In the genomic region with DNA sequence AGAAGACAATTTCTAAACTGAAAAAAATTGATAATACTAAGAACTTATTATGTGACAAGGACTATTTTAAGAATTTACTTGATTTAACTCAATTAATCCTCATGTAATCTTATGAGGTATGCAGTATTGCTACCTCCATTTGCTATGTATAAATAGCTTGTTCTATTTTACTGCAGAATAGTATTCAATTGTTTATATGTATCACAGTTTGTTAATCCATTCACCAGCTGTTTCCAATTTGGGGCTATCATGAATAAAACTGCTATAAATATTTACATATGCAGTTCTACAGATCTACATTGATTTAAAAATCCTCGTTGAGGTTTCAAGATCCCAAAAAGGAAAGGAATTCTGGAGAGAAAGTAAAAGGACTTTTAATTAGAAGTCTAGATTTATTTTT, we compare ENCODE assay signal across 23 cellular contexts. TPM values are rescaled to one million over a fixed set of nuclear protein-coding genes. Genes with fewer than 3 reads are reported as not detected.
A peak's percentile ranks its signal among the peaks of the same experiment; 100 is the strongest.
DNase-seq lines count a peak whose midpoint lies in the region; ATAC-seq, FAIRE-seq and TF ChIP-seq lines count a peak whose summit lies in the region.
"Had no signal": no experiment of that assay in that cellular context is flagged by ENCODE, and none has a peak within 500 bp of the region (broad histone marks: within the 10 kb centered on the region; RNA-seq: fewer than 3 reads in every experiment).

No MANE protein-coding gene starts in this region.

- H3F3A ChIP-seq in SK-N-SH (replicated peaks; ENCODE audit: insufficient read depth), result peaks cover 45% of the 10 kb centered on the region

- 21% methylated on average over 1 of the region's 1 CpG for WGBS in SK-N-SH (ENCODE audit: low lambda C conversion rate)
- WGBS in mammary epithelial cell (ENCODE audit: low coverage, missing lambda C conversion rate), result 63% methylated on average over 1 of the region's 1 CpG

- TF ChIP-seq CTCF in SK-N-SH (IDR thresholded peaks at IDR 0.05) (no peak), astrocyte (IDR thresholded peaks at IDR 0.05; ENCODE audit: insufficient read depth, low read depth, low read length) (no peak), fibroblast of the aortic adventitia (IDR thresholded peaks at IDR 0.05; ENCODE audit: insufficient read depth, low read length) (no peak), mammary epithelial cell (conservative IDR thresholded peaks at IDR 0.05 in 1 of 2, IDR thresholded peaks at IDR 0.05 in 1 of 2; ENCODE audit: extremely low read depth in 1 of 2, insufficient read depth in 1 of 2, low read depth in 1 of 2, low read length in 2 of 2) (no peak)

- dilution Hi-C loops in mammary epithelial cell (cut with HindIII; ENCODE audit: low sequenced_read_pairs), result no loop called here

- H3K27me3 ChIP-seq in SK-N-SH (ENCODE audit: insufficient read depth) (no peaks in the 10 kb centered on the region), astrocyte (ENCODE audit: insufficient read depth, low read length) (no peaks in the 10 kb centered on the region), mammary epithelial cell (ENCODE audit: insufficient read depth, low read length) (no peaks in the 10 kb centered on the region)

- no peak for TF ChIP-seq RAD21 in SK-N-SH (IDR thresholded peaks at IDR 0.05; ENCODE audit: low read length)

- no peak overlapping the region for H3K4me3 ChIP-seq in SK-N-SH (ENCODE audit: low read depth in 2 of 2, low read length in 1 of 2)
- no peak overlapping the region for H3K4me3 ChIP-seq in astrocyte (ENCODE audit: insufficient read depth, low read depth, low read length)
- no peak overlapping the region for H3K4me3 ChIP-seq in fibroblast of the aortic adventitia (ENCODE audit: low read depth, low read length)
- no peak overlapping the region for H3K4me3 ChIP-seq in mammary epithelial cell (replicated peaks in 1 of 3; ENCODE audit: insufficient read depth in 1 of 3, low read depth in 2 of 3, low read length in 3 of 3)
- H3K4me3 ChIP-seq: K562 had no signal

- H3K36me3 ChIP-seq in SK-N-SH (replicated peaks in 1 of 2; ENCODE audit: control insufficient read depth in 1 of 2, insufficient read depth in 2 of 2, low read length in 1 of 2), result no peaks in the 10 kb centered on the region
- no peaks in the 10 kb centered on the region for H3K36me3 ChIP-seq in astrocyte (ENCODE audit: insufficient read depth, low read length)
- H3K36me3 ChIP-seq in mammary epithelial cell (ENCODE audit: insufficient read depth, low read length), result no peaks in the 10 kb centered on the region
- H3K36me3 ChIP-seq: BE2C had no signal

- POLR2A ChIA-PET in SK-N-SH (lab: Yijun Ruan, JAX), result no interaction called here

- no peak overlapping the region for H3K27ac Mint-ChIP-seq in astrocyte (ENCODE audit: unreplicated experiment)

- no peaks in the 10 kb centered on the region for H3K27me3 Mint-ChIP-seq in astrocyte (ENCODE audit: low read depth, unreplicated experiment)

- H3K9ac ChIP-seq in SK-N-SH (no peak overlapping the region), astrocyte (ENCODE audit: low read length) (no peak overlapping the region), mammary epithelial cell (ENCODE audit: insufficient read depth, low read length) (no peak overlapping the region)

- H3K9me2 ChIP-seq in SK-N-SH, result no peaks in the 10 kb centered on the region

- no peaks in the 10 kb centered on the region for H3K79me2 ChIP-seq in SK-N-SH (ENCODE audit: insufficient read depth)
- no peaks in the 10 kb centered on the region for H3K79me2 ChIP-seq in astrocyte (ENCODE audit: insufficient read depth, low read length)
- no peaks in the 10 kb centered on the region for H3K79me2 ChIP-seq in mammary epithelial cell (ENCODE audit: insufficient read depth, low read length)

- H3K4me2 ChIP-seq in SK-N-SH, result no peak overlapping the region
- H3K4me2 ChIP-seq in astrocyte (ENCODE audit: low read length), result no peak overlapping the region
- H3K4me2 ChIP-seq in mammary epithelial cell (ENCODE audit: insufficient read depth, low read depth, low read length), result no peak overlapping the region

- H3K9me3 Mint-ChIP-seq in astrocyte (ENCODE audit: unreplicated experiment), result peaks cover 2% of the 10 kb centered on the region

- intact Hi-C loops in mammary epithelial cell (cut with micrococcal nuclease), result no loop called here

- H2AFZ ChIP-seq in SK-N-SH (ENCODE audit: low read depth) (no peak overlapping the region), astrocyte (ENCODE audit: low read depth, low read length) (no peak overlapping the region), mammary epithelial cell (ENCODE audit: low read depth, low read length) (no peak overlapping the region)

- CTCF ChIA-PET in SK-N-SH (lab: Yijun Ruan, JAX), result no interaction called here
- CTCF ChIA-PET in mammary epithelial cell (lab: Charles Lee; ENCODE audit: low non-redundant PET), result no interaction called here

- peaks cover 3% of the 10 kb centered on the region for H3K4me1 Mint-ChIP-seq in astrocyte (ENCODE audit: low read depth, unreplicated experiment)

- DNase-seq in SK-N-SH (no peak), astrocyte (ENCODE audit: low read depth) (no peak), fibroblast of the aortic adventitia (ENCODE audit: low read depth) (peak; percentile 58), NCI-H510A treated with DMSO at 0.1 percent for 48 hours (lab: John Stamatoyannopoulos, UW) (no peak), mammary epithelial cell (no peak)
- DNase-seq in activated T-cell treated with anti-CD3 and anti-CD28 coated beads, Interleukin-2, amount 50 U/mL, for 1 hour, result no peak
- DNase-seq in stimulated activated CD4-positive, alpha-beta T cell treated with anti-CD3 and anti-CD28 coated beads, Interleukin-15, amount 100 ng/mL, for 24 hours, result no peak
- DNase-seq: BE2C; MM.1S; NCI-H1092; NCI-H1436 treated with DMSO at 0.1 percent for 48 hours; NCI-H2029; NCI-H2227 treated with DMSO at 0.1 percent for 48 hours; NCI-H510A; NCI-H748 treated with DMSO at 0.1 percent for 48 hours; NK-92 treated with Interleukin-12 subunit alpha and Interleukin-12 subunit beta, amount 100 ng/mL, for 24 hours; SHP77 treated with DMSO at 0.1 percent for 48 hours had no signal

- no TSS peak for BruUV-seq in mammary epithelial cell (replicated peaks; lab: Mats Ljungman, UMichigan)

- no peaks in the 10 kb centered on the region for H3K36me3 Mint-ChIP-seq in astrocyte (ENCODE audit: low read depth, unreplicated experiment)

- H3K4me3 Mint-ChIP-seq in astrocyte (ENCODE audit: unreplicated experiment), result no peak overlapping the region

- H3K9me3 ChIP-seq in SK-N-SH (no peaks in the 10 kb centered on the region), astrocyte (ENCODE audit: insufficient read depth, low read depth, low read length) (no peaks in the 10 kb centered on the region), mammary epithelial cell (replicated peaks; ENCODE audit: insufficient read depth, low read length) (no peaks in the 10 kb centered on the region)
- H3K9me3 ChIP-seq: BE2C had no signal

- no peaks in the 10 kb centered on the region for H4K20me1 ChIP-seq in SK-N-SH (ENCODE audit: insufficient read depth)
- H4K20me1 ChIP-seq in astrocyte (ENCODE audit: insufficient read depth, low read length), result no peaks in the 10 kb centered on the region
- no peaks in the 10 kb centered on the region for H4K20me1 ChIP-seq in mammary epithelial cell (ENCODE audit: insufficient read depth, low read length)

- in situ Hi-C loops in mammary epithelial cell (cut with MboI; ENCODE audit: low sequenced_read_pairs in 2 of 2), result no loop called here

- H3K4me1 ChIP-seq in SK-N-SH (ENCODE audit: control insufficient read depth in 1 of 2, insufficient read depth in 2 of 2, low read depth in 1 of 2, low read length in 1 of 2), result peaks cover 0 to 19% of the 10 kb centered on the region in 2 experiments; a peak in 3 of 4 replicates
- peaks cover 13% of the 10 kb centered on the region for H3K4me1 ChIP-seq in astrocyte (ENCODE audit: insufficient read depth, low read length)
- peaks cover 14% of the 10 kb centered on the region for H3K4me1 ChIP-seq in mammary epithelial cell (ENCODE audit: insufficient read depth, low read length)
- H3K4me1 ChIP-seq: BE2C had no signal

- peak; percentile 32 for FAIRE-seq in astrocyte (lab: Jason Lieb, UNC)
- FAIRE-seq: D721Med, GM19239, K562 had no signal

- H3K27ac ChIP-seq in SK-N-SH (ENCODE audit: low read depth in 2 of 2, low read length in 1 of 2) (no peak overlapping the region; a peak in 1 of 4 replicates), astrocyte (ENCODE audit: low read depth, low read length) (no peak overlapping the region), mammary epithelial cell (ENCODE audit: insufficient read depth, low read depth, low read length) (no peak overlapping the region)
- H3K27ac ChIP-seq: 22Rv1, RWPE1 had no signal

- no peak for TF ChIP-seq EP300 in SK-N-SH (IDR thresholded peaks at IDR 0.05; ENCODE audit: borderline replicate concordance in 1 of 2, low read depth in 1 of 2, low read length in 1 of 2)

- ATAC-seq in SK-N-SH treated with all-trans-retinoic acid at 6 μM for 48 hours, result no peak
- ATAC-seq: K562 had no signal

TF ChIP-seq in SK-N-SH, 30 proteins besides CTCF, POLR2A, EP300 and RAD21:
- TF ChIP-seq FOXJ3 (CRISPR knock-in tag; IDR thresholded peaks at IDR 0.05) (no peak), TCF12 (IDR thresholded peaks at IDR 0.05) (peak; percentile 62), EZH2phosphoT487 (IDR thresholded peaks at IDR 0.05; ENCODE audit: borderline replicate concordance, low read depth) (no peak)
TF ChIP-seq in SK-N-SH: peak in this region for 1.

TF ChIP-seq in SK-N-SH treated with all-trans-retinoic acid at 6 μM for 48 hours, 23 proteins besides CTCF, POLR2A, EP300 and RAD21:
- TF ChIP-seq GLIS3 (CRISPR knock-in tag; IDR thresholded peaks at IDR 0.05), result no peak
- TF ChIP-seq SNAI2 (CRISPR knock-in tag; IDR thresholded peaks at IDR 0.05), result no peak
- TF ChIP-seq PPARA (CRISPR knock-in tag; IDR thresholded peaks at IDR 0.05; ENCODE audit: borderline replicate concordance), result no peak
- TF ChIP-seq, protein P1, sequence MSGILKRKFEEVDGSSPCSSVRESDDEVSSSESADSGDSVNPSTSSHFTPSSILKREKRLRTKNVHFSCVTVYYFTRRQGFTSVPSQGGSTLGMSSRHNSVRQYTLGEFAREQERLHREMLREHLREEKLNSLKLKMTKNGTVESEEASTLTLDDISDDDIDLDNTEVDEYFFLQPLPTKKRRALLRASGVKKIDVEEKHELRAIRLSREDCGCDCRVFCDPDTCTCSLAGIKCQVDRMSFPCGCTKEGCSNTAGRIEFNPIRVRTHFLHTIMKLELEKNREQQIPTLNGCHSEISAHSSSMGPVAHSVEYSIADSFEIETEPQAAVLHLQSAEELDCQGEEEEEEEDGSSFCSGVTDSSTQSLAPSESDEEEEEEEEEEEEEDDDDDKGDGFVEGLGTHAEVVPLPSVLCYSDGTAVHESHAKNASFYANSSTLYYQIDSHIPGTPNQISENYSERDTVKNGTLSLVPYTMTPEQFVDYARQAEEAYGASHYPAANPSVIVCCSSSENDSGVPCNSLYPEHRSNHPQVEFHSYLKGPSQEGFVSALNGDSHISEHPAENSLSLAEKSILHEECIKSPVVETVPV (CRISPR knock-in tag; IDR thresholded peaks at IDR 0.05), result no peak

RNA-seq across cellular contexts. Expression of a gene that starts 54.8 kb away (rescaled TPM):
- polyA plus RNA-seq in SK-N-SH (2012; rRNA removed), result 20.6 and 24.1 TPM in 2 replicates
- 17.3 and 18.3 TPM in 2 replicates for polyA plus RNA-seq in SK-N-SH (2012; cell fraction: cytosol; rRNA removed)
- polyA plus RNA-seq in SK-N-SH (2012; cell fraction: nucleus; rRNA removed), result 39.5 and 50.7 TPM in 2 replicates
- total RNA-seq in astrocyte, result 6.3 and 7.7 TPM in 2 replicates
- total RNA-seq in fibroblast of the aortic adventitia (ENCODE audit: low replicate concordance), result 66.2 and 71.3 TPM in 2 replicates
- 1 to 10 TPM in 1 of 2 donors, under 1 TPM in 1; 0.50 to 5.1 TPM for total RNA-seq in mammary epithelial cell
- polyA plus RNA-seq in mammary epithelial cell, result 5.1 TPM
- polyA minus RNA-seq in mammary epithelial cell, result 32.4 TPM
